ENCODE assay signal across 1 cellular context in the genomic region with DNA sequence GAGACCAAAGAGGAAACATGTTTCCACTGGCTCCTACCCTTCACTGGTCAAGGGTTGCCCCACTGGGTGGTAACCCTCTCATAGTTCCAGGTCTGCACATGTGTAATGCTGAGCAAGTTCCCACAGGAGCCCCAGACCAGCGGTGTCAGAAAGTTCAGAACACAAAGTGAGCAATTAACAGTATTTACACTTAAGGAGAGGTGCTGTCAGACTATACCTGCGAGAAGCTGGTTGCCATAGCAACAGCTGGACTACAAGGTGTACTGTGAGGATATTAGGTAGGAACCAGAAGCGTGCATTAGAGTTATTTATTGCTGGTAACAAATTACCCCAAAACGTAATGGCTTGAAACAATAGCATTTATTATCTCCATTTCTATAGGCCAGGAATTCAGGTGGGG.
TF ChIP-seq lines count a peak whose summit lies in the region.

No MANE protein-coding gene starts in this region.

TF ChIP-seq in neural cell, 6 proteins besides CTCF, POLR2A, EP300 and RAD21:
- TF ChIP-seq POLR2AphosphoS5 (IDR thresholded peaks at IDR 0.05) (no peak), EZH2 (IDR thresholded peaks at IDR 0.05; ENCODE audit: borderline replicate concordance, insufficient read depth, low read length, poor library complexity, severe bottlenecking) (no peak), MXI1 (conservative IDR thresholded peaks at IDR 0.05; ENCODE audit: poor library complexity, severe bottlenecking) (no peak), TAF1 (IDR thresholded peaks at IDR 0.05; ENCODE audit: low read depth) (no peak), SMC3 (conservative IDR thresholded peaks at IDR 0.05; ENCODE audit: poor library complexity) (no peak)
- TF ChIP-seq, protein P1, sequence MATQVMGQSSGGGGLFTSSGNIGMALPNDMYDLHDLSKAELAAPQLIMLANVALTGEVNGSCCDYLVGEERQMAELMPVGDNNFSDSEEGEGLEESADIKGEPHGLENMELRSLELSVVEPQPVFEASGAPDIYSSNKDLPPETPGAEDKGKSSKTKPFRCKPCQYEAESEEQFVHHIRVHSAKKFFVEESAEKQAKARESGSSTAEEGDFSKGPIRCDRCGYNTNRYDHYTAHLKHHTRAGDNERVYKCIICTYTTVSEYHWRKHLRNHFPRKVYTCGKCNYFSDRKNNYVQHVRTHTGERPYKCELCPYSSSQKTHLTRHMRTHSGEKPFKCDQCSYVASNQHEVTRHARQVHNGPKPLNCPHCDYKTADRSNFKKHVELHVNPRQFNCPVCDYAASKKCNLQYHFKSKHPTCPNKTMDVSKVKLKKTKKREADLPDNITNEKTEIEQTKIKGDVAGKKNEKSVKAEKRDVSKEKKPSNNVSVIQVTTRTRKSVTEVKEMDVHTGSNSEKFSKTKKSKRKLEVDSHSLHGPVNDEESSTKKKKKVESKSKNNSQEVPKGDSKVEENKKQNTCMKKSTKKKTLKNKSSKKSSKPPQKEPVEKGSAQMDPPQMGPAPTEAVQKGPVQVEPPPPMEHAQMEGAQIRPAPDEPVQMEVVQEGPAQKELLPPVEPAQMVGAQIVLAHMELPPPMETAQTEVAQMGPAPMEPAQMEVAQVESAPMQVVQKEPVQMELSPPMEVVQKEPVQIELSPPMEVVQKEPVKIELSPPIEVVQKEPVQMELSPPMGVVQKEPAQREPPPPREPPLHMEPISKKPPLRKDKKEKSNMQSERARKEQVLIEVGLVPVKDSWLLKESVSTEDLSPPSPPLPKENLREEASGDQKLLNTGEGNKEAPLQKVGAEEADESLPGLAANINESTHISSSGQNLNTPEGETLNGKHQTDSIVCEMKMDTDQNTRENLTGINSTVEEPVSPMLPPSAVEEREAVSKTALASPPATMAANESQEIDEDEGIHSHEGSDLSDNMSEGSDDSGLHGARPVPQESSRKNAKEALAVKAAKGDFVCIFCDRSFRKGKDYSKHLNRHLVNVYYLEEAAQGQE (IDR thresholded peaks at IDR 0.05; ENCODE audit: borderline replicate concordance) = no peak
TF ChIP-seq in neural cell: peak in this region for 0.
